Comparison of ENCODE assay signal across 1 cellular context in the genomic region with DNA sequence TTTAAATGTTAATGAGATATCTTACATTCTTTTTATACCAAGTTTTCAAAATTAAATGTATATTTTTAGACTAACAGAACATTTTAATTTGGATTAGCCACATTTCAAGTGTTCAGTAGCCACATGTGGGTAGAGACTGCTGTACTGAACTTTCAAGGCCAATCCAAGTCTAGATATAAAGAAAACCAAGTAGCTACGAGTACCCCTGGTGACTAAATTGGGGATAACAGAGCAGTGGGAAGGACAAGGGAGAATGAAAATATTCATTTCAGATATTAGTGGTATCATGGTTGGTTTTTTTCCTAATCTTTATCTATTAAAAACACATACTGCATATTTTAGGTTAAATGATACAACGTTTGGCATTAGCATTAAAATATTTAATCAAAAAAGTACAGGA.
TF ChIP-seq lines count a peak whose summit lies in the region.

No MANE protein-coding gene starts in this region.

TF ChIP-seq in GM23338, 12 proteins besides CTCF, POLR2A, EP300 and RAD21 (continued from another document):
- TF ChIP-seq REST (IDR thresholded peaks at IDR 0.05; ENCODE audit: unreplicated experiment), result no peak
TF ChIP-seq in GM23338: peak in this region for 0.
